Comparison of ENCODE assay signal across 1 cellular context in the genomic region with DNA sequence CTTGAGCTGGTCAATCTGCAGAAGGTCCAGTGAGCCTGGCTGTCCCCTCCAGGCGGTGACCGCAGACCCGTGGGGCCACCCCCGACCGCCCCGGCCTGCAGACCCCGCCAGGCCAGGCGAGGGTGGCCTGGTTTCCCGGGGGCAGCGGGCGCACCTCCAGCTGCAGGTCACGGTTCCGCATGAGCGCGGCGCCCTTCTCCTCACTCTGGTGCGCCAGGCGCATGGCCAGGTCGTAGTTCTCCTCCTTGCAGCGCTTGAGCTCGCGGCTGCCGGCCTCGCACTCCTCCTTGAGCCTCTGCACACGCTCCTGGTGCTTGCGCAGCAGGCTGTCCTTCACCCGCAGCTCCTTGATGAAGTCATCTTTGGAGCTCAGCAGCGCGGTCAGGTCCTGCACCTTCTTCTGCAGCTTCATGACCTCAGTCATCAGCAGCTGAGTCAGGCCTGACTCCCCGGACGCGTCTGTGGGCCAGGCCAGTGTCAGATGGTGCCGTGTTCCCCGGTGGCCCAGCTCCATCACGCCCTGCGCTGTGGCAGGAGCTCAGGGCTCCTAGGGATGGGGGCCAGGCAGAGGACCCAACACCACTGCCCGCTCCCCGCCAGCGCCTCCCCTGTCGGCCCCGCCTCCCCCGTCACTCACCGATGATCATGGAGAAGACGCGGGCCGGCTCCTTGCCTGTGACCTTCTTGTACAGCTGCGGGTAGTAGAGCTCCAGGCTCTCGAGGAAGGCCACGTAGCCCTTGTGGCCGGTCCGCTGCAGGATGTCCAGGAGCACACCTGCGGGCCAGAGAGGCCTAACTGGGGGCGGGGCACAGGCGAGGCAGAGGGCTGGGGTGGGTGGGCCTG.
TF ChIP-seq lines count a peak whose summit lies in the region.

No MANE protein-coding gene starts in this region.

TF ChIP-seq in IMR-90, 13 proteins besides CTCF, POLR2A, EP300 and RAD21:
- TF ChIP-seq BHLHE40 (IDR thresholded peaks at IDR 0.05; ENCODE audit: low read depth, low read length): no peak
- no peak for TF ChIP-seq RCOR1 (IDR thresholded peaks at IDR 0.05; ENCODE audit: insufficient replicate concordance, low read length)
- TF ChIP-seq MAFK (IDR thresholded peaks at IDR 0.05; ENCODE audit: low read depth, low read length): no peak
- TF ChIP-seq, protein P1, sequence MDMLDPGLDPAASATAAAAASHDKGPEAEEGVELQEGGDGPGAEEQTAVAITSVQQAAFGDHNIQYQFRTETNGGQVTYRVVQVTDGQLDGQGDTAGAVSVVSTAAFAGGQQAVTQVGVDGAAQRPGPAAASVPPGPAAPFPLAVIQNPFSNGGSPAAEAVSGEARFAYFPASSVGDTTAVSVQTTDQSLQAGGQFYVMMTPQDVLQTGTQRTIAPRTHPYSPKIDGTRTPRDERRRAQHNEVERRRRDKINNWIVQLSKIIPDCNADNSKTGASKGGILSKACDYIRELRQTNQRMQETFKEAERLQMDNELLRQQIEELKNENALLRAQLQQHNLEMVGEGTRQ (IDR thresholded peaks at IDR 0.05; ENCODE audit: low read depth, low read length): no peak
- no peak for TF ChIP-seq SMC3 (IDR thresholded peaks at IDR 0.05; ENCODE audit: low read depth, low read length)
- TF ChIP-seq CEBPB (IDR thresholded peaks at IDR 0.05; ENCODE audit: low read depth, low read length): no peak
- TF ChIP-seq, protein P2, sequence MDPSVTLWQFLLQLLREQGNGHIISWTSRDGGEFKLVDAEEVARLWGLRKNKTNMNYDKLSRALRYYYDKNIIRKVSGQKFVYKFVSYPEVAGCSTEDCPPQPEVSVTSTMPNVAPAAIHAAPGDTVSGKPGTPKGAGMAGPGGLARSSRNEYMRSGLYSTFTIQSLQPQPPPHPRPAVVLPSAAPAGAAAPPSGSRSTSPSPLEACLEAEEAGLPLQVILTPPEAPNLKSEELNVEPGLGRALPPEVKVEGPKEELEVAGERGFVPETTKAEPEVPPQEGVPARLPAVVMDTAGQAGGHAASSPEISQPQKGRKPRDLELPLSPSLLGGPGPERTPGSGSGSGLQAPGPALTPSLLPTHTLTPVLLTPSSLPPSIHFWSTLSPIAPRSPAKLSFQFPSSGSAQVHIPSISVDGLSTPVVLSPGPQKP (IDR thresholded peaks at IDR 0.05; ENCODE audit: borderline replicate concordance, low read depth, low read length): no peak
- TF ChIP-seq MAZ (IDR thresholded peaks at IDR 0.05; ENCODE audit: borderline replicate concordance, low read depth, low read length): no peak
- TF ChIP-seq NFE2L2 (IDR thresholded peaks at IDR 0.05; ENCODE audit: low read depth, low read length): no peak
- no peak for TF ChIP-seq MXI1 (IDR thresholded peaks at IDR 0.05; ENCODE audit: borderline replicate concordance, low read depth, low read length)
- no peak for TF ChIP-seq RFX5 (IDR thresholded peaks at IDR 0.05; ENCODE audit: low read depth, low read length)
- TF ChIP-seq FOS (IDR thresholded peaks at IDR 0.05; ENCODE audit: low read depth, low read length): no peak
- no peak for TF ChIP-seq CHD1 (IDR thresholded peaks at IDR 0.05; ENCODE audit: low read depth, low read length)
